8 cellular contexts compared by ENCODE assay signal in genomic region chr5:7850533-7851239, GRCh38. TPM values are rescaled to one million over a fixed set of nuclear protein-coding genes. Genes with fewer than 3 reads are reported as not detected.
DNase-seq lines count a peak whose midpoint lies in the region; ATAC-seq and TF ChIP-seq lines count a peak whose summit lies in the region.

Gene CFAP90, minus strand, starts transcription at chr5:7851133. Its CDS starts 112 bp downstream, at chr5:7851021.

- peak; percentile 57 to 64 for ATAC-seq in naive B cell (ENCODE audit: low read depth in 2 of 2)
- ATAC-seq in GM19023 (IDR thresholded peaks at IDR 0.05; ENCODE audit: unreplicated experiment), result no peak
- no peak for ATAC-seq in GM19455 (IDR thresholded peaks at IDR 0.05; ENCODE audit: unreplicated experiment)
- no peak for ATAC-seq in HG03460 (IDR thresholded peaks at IDR 0.05; ENCODE audit: unreplicated experiment)

- H3K4me3 Mint-ChIP-seq in H9, result peak within 1 kb of the TSS; percentile 81 to 95
- H3K4me3 Mint-ChIP-seq in naive B cell, result peak within 1 kb of the TSS; percentile 74 to 95 (median 88)

- TF ChIP-seq CTCF in A673 (conservative IDR thresholded peaks at IDR 0.05; ENCODE audit: low read depth, low read length) (no peak), H9 (conservative IDR thresholded peaks at IDR 0.05) (peak; percentile 74), WI38 (IDR thresholded peaks at IDR 0.05; ENCODE audit: low read depth, low read length) (0 out of 2 replicates have a peak, but pooled peaks have one; percentile 23), esophagus muscularis mucosa (IDR thresholded peaks at IDR 0.05) (peak in 1 of 3 experiments; percentile 21)

- no CpG with 5 or more reads among the region's 70 CpGs for WGBS in H9 (ENCODE audit: extremely low coverage, insufficient read length, low lambda C conversion rate)
- WGBS in esophagus muscularis mucosa, result 10% methylated on average over 4 of the region's 70 CpGs

- CTCF ChIA-PET in A673 (lab: Charles Lee), result interaction anchor here (0.6 to 0.7 kb wide), 2 partner anchors 472 to 610 kb away, joined by 3 to 12 read pairs; no protein-coding TSS in a partner anchor

- H3K23me2 ChIP-seq in H9 (ENCODE audit: insufficient read length, low read depth, low read length, poor library complexity, severe bottlenecking), result peaks cover 13% of the 10 kb centered on the region

- H3K27me3 ChIP-seq in A673 (replicated peaks; ENCODE audit: insufficient read depth, low read depth, low read length, poor library complexity) (peaks cover 11% of the 10 kb centered on the region), H9 (ENCODE audit: insufficient read depth, low read length) (peaks cover 4% of the 10 kb centered on the region; the same call in 1 of the 2 replicates), esophagus muscularis mucosa (peaks cover 0 to 54% (median 16%) of the 10 kb centered on the region in 4 donors)

- peak within 1 kb of the TSS; percentile 70 for H3K4me2 ChIP-seq in H9 (ENCODE audit: insufficient read depth, insufficient read length, low read length)

- H3K36me3 Mint-ChIP-seq in H9 (ENCODE audit: insufficient read depth in 1 of 3, low read depth in 3 of 3) (peaks cover 0 to 15% (median 4%) of the 10 kb centered on the region in 3 experiments; a peak in 3 of 7 replicates), naive B cell (no peaks in the 10 kb centered on the region)

- no peak within 1 kb of the TSS for H2BK12ac ChIP-seq in H9 (ENCODE audit: insufficient read length, low read depth, low read length)

- no peak within 1 kb of the TSS for H3K27ac ChIP-seq in A673 (ENCODE audit: low read depth, low read length, poor library complexity, severe bottlenecking)
- no peak within 1 kb of the TSS for H3K27ac ChIP-seq in H9 (ENCODE audit: insufficient read length, low read depth, low read length)
- H3K27ac ChIP-seq in esophagus muscularis mucosa (replicated peaks in 1 of 4), result no peak within 1 kb of the TSS

- no peaks in the 10 kb centered on the region for H4K20me1 ChIP-seq in H9 (ENCODE audit: control insufficient read depth, insufficient read depth, insufficient read length)

- no peak within 1 kb of the TSS for H2BK120ac ChIP-seq in H9 (ENCODE audit: low read depth, low read length, poor library complexity, severe bottlenecking)

- peak within 1 kb of the TSS; percentile 78; the same call in 1 of the 2 replicates for H3K14ac ChIP-seq in H9 (ENCODE audit: insufficient read depth, low read length)

- no peak within 1 kb of the TSS for H2AFZ ChIP-seq in H9 (ENCODE audit: low read length)

- H3K79me1 ChIP-seq in H9 (ENCODE audit: insufficient read depth, low read depth, low read length, poor library complexity, severe bottlenecking), result no peaks in the 10 kb centered on the region

- H3K27me3 Mint-ChIP-seq in H9 (ENCODE audit: low read depth), result peaks cover 35% of the 10 kb centered on the region
- H3K27me3 Mint-ChIP-seq in naive B cell, result peaks cover 27 to 38% (median 33%) of the 10 kb centered on the region in 3 donors

- H3K4ac ChIP-seq in H9 (ENCODE audit: low read depth, low read length), result no peak within 1 kb of the TSS

- no peak within 1 kb of the TSS for H3T11ph ChIP-seq in H9 (ENCODE audit: low read length)

- H3K9me3 ChIP-seq in A673 (ENCODE audit: low read depth, low read length, poor library complexity, severe bottlenecking) (no peaks in the 10 kb centered on the region), H9 (ENCODE audit: control insufficient read depth, low read depth, low read length) (no peaks in the 10 kb centered on the region), esophagus muscularis mucosa (no peaks in the 10 kb centered on the region)

- H3K4me1 ChIP-seq in A673 (ENCODE audit: insufficient read depth, low read length, poor library complexity, severe bottlenecking) (peaks cover 2% of the 10 kb centered on the region), H9 (ENCODE audit: insufficient read depth, low read length) (no peaks in the 10 kb centered on the region), esophagus muscularis mucosa (peaks cover 11 to 29% (median 21%) of the 10 kb centered on the region in 4 donors)

- H3K9ac ChIP-seq in H9 (ENCODE audit: extremely low read depth, insufficient read length, low read length), result no peak within 1 kb of the TSS

- H3K27ac Mint-ChIP-seq in H9 (peak within 1 kb of the TSS in 2 of 3 experiments; percentile 64 to 77; a peak in 1 of 7 replicates), naive B cell (peak within 1 kb of the TSS in 4 of 6 donors; percentile 41 to 80 (median 52))

- H4K91ac ChIP-seq in H9 (ENCODE audit: insufficient read length, low read depth, low read length), result no peak within 1 kb of the TSS

- no peaks in the 10 kb centered on the region for H3K79me2 ChIP-seq in H9 (ENCODE audit: insufficient read depth, low read length)

- no peak for TF ChIP-seq EP300 in esophagus muscularis mucosa (IDR thresholded peaks at IDR 0.05)

- POLR2A ChIA-PET in A673 (lab: Charles Lee; ENCODE audit: low non-redundant PET), result no interaction called here

- H3K18ac ChIP-seq in H9 (ENCODE audit: insufficient read length, low read depth, low read length), result peak within 1 kb of the TSS; percentile 84

- H2AK5ac ChIP-seq in H9 (ENCODE audit: insufficient read length, low read length), result no peak within 1 kb of the TSS

- intact Hi-C loops in A673 (cut with micrococcal nuclease; ENCODE audit: unreplicated experiment), result loop anchor here (10.0 kb wide), 1 partner anchor 456 kb away; the partner anchor contains the start of gene ADCY2
- intact Hi-C loops in esophagus muscularis mucosa (cut with DNase I), result no loop called here

- no TSS peak for BruUV-seq in A673 (replicated peaks; lab: Mats Ljungman, UMichigan)

- no peak within 1 kb of the TSS for H2BK20ac ChIP-seq in H9 (ENCODE audit: low read depth, low read length, poor library complexity, severe bottlenecking)

- H4K8ac ChIP-seq in H9 (replicated peaks; ENCODE audit: insufficient read length, low read depth, low read length), result no peak within 1 kb of the TSS

- H3K36me3 ChIP-seq in A673 (ENCODE audit: insufficient read depth, low read length, poor library complexity, severe bottlenecking), result no peaks in the 10 kb centered on the region
- no peaks in the 10 kb centered on the region for H3K36me3 ChIP-seq in esophagus muscularis mucosa

- DNase-seq in A673 (ENCODE audit: low spot score) (peak; percentile 25), H9 (peak; percentile 93), esophagus muscularis mucosa (ENCODE audit: extremely low spot score) (peak; percentile 91), naive B cell (peak; percentile 26)

- H3K4me1 Mint-ChIP-seq in H9, result peaks cover 10 to 12% of the 10 kb centered on the region in 2 experiments
- peaks cover 9 to 24% (median 18%) of the 10 kb centered on the region in 3 donors for H3K4me1 Mint-ChIP-seq in naive B cell

- H4K5ac ChIP-seq in H9 (ENCODE audit: insufficient read length, low read depth, low read length), result no peak within 1 kb of the TSS

- no peak within 1 kb of the TSS for H3K56ac ChIP-seq in H9 (ENCODE audit: insufficient read length, low read depth, low read length)

- H3K9me3 Mint-ChIP-seq in H9 (peaks cover 2 to 7% of the 10 kb centered on the region in 2 experiments; a peak in 3 of 5 replicates), naive B cell (peaks cover 0 to 5% (median 3%) of the 10 kb centered on the region in 7 donors)

- no peak within 1 kb of the TSS for H2BK15ac ChIP-seq in H9 (ENCODE audit: low read depth, low read length)

- H3K23ac ChIP-seq in H9 (ENCODE audit: insufficient read length, low read depth, low read length), result no peak within 1 kb of the TSS

- H2BK5ac ChIP-seq in H9 (ENCODE audit: insufficient read length, low read length), result no peak within 1 kb of the TSS

- TF ChIP-seq POLR2A in esophagus muscularis mucosa (IDR thresholded peaks at IDR 0.05; ENCODE audit: low read depth), result no peak

- H3K4me3 ChIP-seq in A673 (ENCODE audit: low read depth, low read length, poor library complexity, severe bottlenecking) (peak within 1 kb of the TSS; percentile 41), WI38 (ENCODE audit: low read depth, low read length) (peak within 1 kb of the TSS; percentile 38), esophagus muscularis mucosa (peak within 1 kb of the TSS; percentile 59 to 62 (median 60))

RNA-seq across cellular contexts. Expression of gene CFAP90, which starts in this region (rescaled TPM):
- not detected in 2 replicates for total RNA-seq in A673 (2021)
- total RNA-seq in H9 (2021), result 0.35 and 0.44 TPM in 2 replicates
- total RNA-seq in esophagus muscularis mucosa, result under 1 TPM in 1 of 4 donors, not detected in 3; 0.17 TPM
- not detected for polyA plus RNA-seq in naive B cell (ENCODE audit: low read depth in 6 of 6)

Comparison
In these comparisons a context has a peak if more than half of its experiments do, and no peak if none do; other contexts are left out.
1. Peak in DNase-seq and H3K4me3 ChIP-seq in A673; RNA of the gene not detected or under 1 TPM.
2. Peak in DNase-seq and H3K4me2 ChIP-seq in H9; RNA of the gene not detected or under 1 TPM.
3. Peak in DNase-seq and H3K4me3 ChIP-seq in esophagus muscularis mucosa; RNA of the gene not detected or under 1 TPM.
4. Peak in DNase-seq and ATAC-seq in naive B cell; RNA of the gene not detected or under 1 TPM.
5. DNase-seq: peak in every context shown above with its lines; median percentile 93 in H9; 91 in esophagus muscularis mucosa; 26 in naive B cell; 25 in A673.